In the genomic region with DNA sequence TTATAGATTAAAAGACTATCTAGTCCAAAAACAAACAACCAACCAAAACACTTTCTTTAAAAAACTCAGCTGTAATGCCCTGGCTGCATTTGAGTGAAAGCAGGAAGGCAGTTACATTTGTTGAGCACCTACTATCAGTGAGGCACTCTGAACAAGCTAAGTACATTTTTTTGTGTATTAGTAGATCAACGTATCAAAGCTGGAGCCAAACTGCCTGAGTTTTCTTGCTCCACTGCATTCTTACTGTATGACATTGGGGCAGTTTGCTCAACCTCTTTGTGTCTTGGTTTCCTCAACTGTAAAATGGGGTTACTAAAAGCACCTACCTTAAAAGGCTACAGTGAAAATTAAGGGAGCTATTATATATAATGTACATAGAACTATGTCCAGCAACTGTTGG, we compare ENCODE assay signal across 20 cellular contexts. TPM values are rescaled to one million over a fixed set of nuclear protein-coding genes. Genes with fewer than 3 reads are reported as not detected.
DNase-seq lines count a peak whose midpoint lies in the region; ATAC-seq, FAIRE-seq and TF ChIP-seq lines count a peak whose summit lies in the region.
"Had no signal": no experiment of that assay in that cellular context is flagged by ENCODE, and none has a peak within 500 bp of the region (broad histone marks: within the 10 kb centered on the region; RNA-seq: fewer than 3 reads in every experiment).

No MANE protein-coding gene starts in this region.

- TF ChIP-seq CTCF in AG10803 (conservative IDR thresholded peaks at IDR 0.05; ENCODE audit: low read length) (no peak), IMR-90 (conservative IDR thresholded peaks at IDR 0.05; ENCODE audit: low read depth, low read length) (no peak), dorsolateral prefrontal cortex (IDR thresholded peaks at IDR 0.05 in 54 of 56, conservative IDR thresholded peaks at IDR 0.05 in 2 of 56; ENCODE audit: low read depth in 1 of 56, partially characterized antibody in 56 of 56) (no peak), keratinocyte (optimal IDR thresholded peaks at IDR 0.05 in 1 of 3, IDR thresholded peaks at IDR 0.05 in 1 of 3, conservative IDR thresholded peaks at IDR 0.05 in 1 of 3; ENCODE audit: extremely low read depth in 1 of 3, insufficient read depth in 2 of 3, low read length in 3 of 3) (no peak), GM23338 (conservative IDR thresholded peaks at IDR 0.05; ENCODE audit: low read depth in 2 of 2) (no peak), lower leg skin (IDR thresholded peaks at IDR 0.05) (no peak)

- H3K27me3 ChIP-seq in IMR-90 (ENCODE audit: control insufficient read depth, insufficient read depth, low read length): no peaks in the 10 kb centered on the region
- no peaks in the 10 kb centered on the region for H3K27me3 ChIP-seq in dorsolateral prefrontal cortex
- no peaks in the 10 kb centered on the region for H3K27me3 ChIP-seq in keratinocyte (ENCODE audit: control insufficient read depth, extremely low read depth, insufficient read depth, low read length)
- H3K27me3 ChIP-seq in GM23338 (ENCODE audit: insufficient read depth): no peaks in the 10 kb centered on the region

- BruUV-seq in IMR-90 (replicated peaks; lab: Mats Ljungman, UMichigan): no TSS peak

- H3K4me1 Mint-ChIP-seq in GM23338: peaks cover 7% of the 10 kb centered on the region
- H3K4me1 Mint-ChIP-seq: CD4-positive, CD25-positive, alpha-beta regulatory T cell had no signal

- H4K8ac ChIP-seq in IMR-90 (ENCODE audit: low read depth in 2 of 2, low read length in 2 of 2): no peak overlapping the region

- FAIRE-seq in keratinocyte (lab: Jason Lieb, UNC): no peak
- FAIRE-seq: A204.1, HepG2, RCC 7860 had no signal

- H3K79me2 ChIP-seq in keratinocyte (ENCODE audit: control insufficient read depth, insufficient read depth, low read length): no peaks in the 10 kb centered on the region
- H3K79me2 ChIP-seq in GM23338 (replicated peaks; ENCODE audit: insufficient read depth): no peaks in the 10 kb centered on the region

- no peaks in the 10 kb centered on the region; a peak in 1 of 4 replicates for H3K79me1 ChIP-seq in IMR-90 (ENCODE audit: low read depth in 1 of 2, low read length in 2 of 2)

- H4K20me1 ChIP-seq in IMR-90 (ENCODE audit: insufficient read depth, low read length) (no peaks in the 10 kb centered on the region), keratinocyte (ENCODE audit: control insufficient read depth, extremely low read depth, insufficient read depth, low read length) (no peaks in the 10 kb centered on the region), GM23338 (replicated peaks; ENCODE audit: insufficient read depth) (0 out of 2 replicates have a peak, but pooled peaks cover 5% of the 10 kb centered on the region)

- no peaks in the 10 kb centered on the region; the same call in 2 of the 3 replicates for H3K36me3 Mint-ChIP-seq in GM23338 (ENCODE audit: low read depth)

- H3K23ac ChIP-seq in IMR-90 (ENCODE audit: low read depth, low read length): no peak overlapping the region

- no peak for TF ChIP-seq RAD21 in IMR-90 (IDR thresholded peaks at IDR 0.05; ENCODE audit: low read length)

- POLR2A ChIA-PET in IMR-90 (lab: Charles Lee; ENCODE audit: unreplicated experiment): interaction anchor here (0.6 kb wide), 1 partner anchor 61 kb away, joined by 18 read pairs; no protein-coding TSS in a partner anchor

- no peak overlapping the region for H3K27ac Mint-ChIP-seq in GM23338
- H3K27ac Mint-ChIP-seq: CD4-positive, CD25-positive, alpha-beta regulatory T cell had no signal

- H3K4me1 ChIP-seq in IMR-90 (ENCODE audit: control insufficient read depth, insufficient read depth, low read length): no peaks in the 10 kb centered on the region
- peaks cover 15% of the 10 kb centered on the region for H3K4me1 ChIP-seq in keratinocyte (ENCODE audit: control insufficient read depth, extremely low read depth, insufficient read depth, low read length)
- no peaks in the 10 kb centered on the region for H3K4me1 ChIP-seq in GM23338 (ENCODE audit: insufficient read depth)

- in situ Hi-C loops in IMR-90 (cut with MboI; ENCODE audit: low sequenced_read_pairs): no loop called here

- H3K4me3 Mint-ChIP-seq in GM23338: no peak overlapping the region
- H3K4me3 Mint-ChIP-seq: CD4-positive, CD25-positive, alpha-beta regulatory T cell had no signal

- DNase-seq in AG10803 (ENCODE audit: low read depth): peak; percentile 48
- peak; percentile 59 for DNase-seq in IMR-90
- DNase-seq in dorsolateral prefrontal cortex: no peak
- no peak for DNase-seq in keratinocyte (ENCODE audit: low read depth, low spot score)
- no peak for DNase-seq in NCI-H1105 (lab: John Stamatoyannopoulos, UW)
- no peak for DNase-seq in GM23338 (ENCODE audit: low spot score)
- no peak for DNase-seq in lower leg skin (ENCODE audit: low spot score in 2 of 2)
- DNase-seq: Calu3; CD4-positive, CD25-positive, alpha-beta regulatory T cell; GDM1; MM.1S; NCI-H1105 treated with DMSO at 0.1 percent for 48 hours; NCI-H187; NCI-H446 treated with DMSO at 0.1 percent for 48 hours; NCI-H774; SIG-M5 had no signal

- no peaks in the 10 kb centered on the region for H3K27me3 Mint-ChIP-seq in GM23338 (ENCODE audit: insufficient read depth, low read depth, poor library complexity)
- H3K27me3 Mint-ChIP-seq: CD4-positive, CD25-positive, alpha-beta regulatory T cell had no signal

- no peak overlapping the region for H2AFZ ChIP-seq in IMR-90 (replicated peaks; ENCODE audit: low read length, poor library complexity)
- H2AFZ ChIP-seq in keratinocyte (ENCODE audit: control insufficient read depth, low read length): no peak overlapping the region
- no peak overlapping the region for H2AFZ ChIP-seq in GM23338

- TF ChIP-seq POLR2A in IMR-90 (IDR thresholded peaks at IDR 0.05; ENCODE audit: low read depth, low read length) (no peak), lower leg skin (IDR thresholded peaks at IDR 0.05) (no peak)

- no peaks in the 10 kb centered on the region for H3K9me2 ChIP-seq in GM23338 (ENCODE audit: insufficient read depth)

- no peak overlapping the region for H3K56ac ChIP-seq in IMR-90 (ENCODE audit: extremely low read depth, insufficient read depth, low read length)

- H3K9me3 ChIP-seq in IMR-90 (ENCODE audit: control insufficient read depth, insufficient read depth, low read length): no peaks in the 10 kb centered on the region
- no peaks in the 10 kb centered on the region for H3K9me3 ChIP-seq in keratinocyte (ENCODE audit: control insufficient read depth, low read depth, low read length)

- CTCF ChIA-PET in IMR-90 (lab: Yijun Ruan, JAX): interaction anchor here (0.9 kb wide), 1 partner anchor 12 kb away, joined by 3 read pairs; no protein-coding TSS in a partner anchor

- H3K18ac ChIP-seq in IMR-90 (ENCODE audit: low read depth, low read length): no peak overlapping the region

- H3K9ac ChIP-seq in IMR-90 (ENCODE audit: low read depth, low read length): no peak overlapping the region
- no peak overlapping the region for H3K9ac ChIP-seq in keratinocyte (ENCODE audit: control insufficient read depth, extremely low read depth, insufficient read depth, low read length)

- no peak overlapping the region for H2BK20ac ChIP-seq in IMR-90 (ENCODE audit: low read depth, low read length)

- H3K36me3 ChIP-seq in IMR-90 (ENCODE audit: control insufficient read depth, insufficient read depth, low read length) (no peaks in the 10 kb centered on the region), keratinocyte (ENCODE audit: control insufficient read depth in 2 of 2, extremely low read depth in 1 of 2, insufficient read depth in 2 of 2, low read length in 2 of 2) (peaks cover 0 to 6% of the 10 kb centered on the region in 2 experiments), GM23338 (ENCODE audit: insufficient read depth) (no peaks in the 10 kb centered on the region)

- no peak overlapping the region for H2AK9ac ChIP-seq in IMR-90 (replicated peaks; ENCODE audit: low read depth, low read length, poor library complexity)

- H4K5ac ChIP-seq in IMR-90 (ENCODE audit: low read depth, low read length): no peak overlapping the region

- no peak overlapping the region for H2BK15ac ChIP-seq in IMR-90 (ENCODE audit: low read depth, low read length)

- H3K4ac ChIP-seq in IMR-90 (ENCODE audit: low read depth, low read length): no peak overlapping the region

- dilution Hi-C loops in IMR-90 (cut with HindIII; ENCODE audit: low sequenced_read_pairs, unreplicated experiment) (no loop called here), keratinocyte (cut with MboI; ENCODE audit: extremely low pct_ligation_motif_present, low sequenced_read_pairs) (no loop called here)

- no CpG with 5 or more reads among the region's 1 CpG for WGBS in IMR-90 (ENCODE audit: extremely low coverage in 2 of 2, insufficient read length in 1 of 2), 2 experiments
- 71 to 80% methylated on average over 1 of the region's 1 CpG for WGBS in lower leg skin, 2 donors

- H2AK5ac ChIP-seq in IMR-90 (ENCODE audit: low read depth, low read length): no peak overlapping the region

- no peak overlapping the region for H2BK120ac ChIP-seq in IMR-90 (ENCODE audit: low read depth, low read length)

- ATAC-seq in IMR-90 (ENCODE audit: low read depth) (peak; percentile 57), GM23338 (no peak), HG02970 (IDR thresholded peaks at IDR 0.05; ENCODE audit: low FRiP score, unreplicated experiment) (no peak)
- ATAC-seq: HepG2 had no signal

- intact Hi-C loops in IMR-90 (cut with micrococcal nuclease): loop anchor here (5.0 kb wide), 1 partner anchor 37 kb away; no protein-coding TSS in a partner anchor
- intact Hi-C loops in dorsolateral prefrontal cortex (cut with DNase I): loop anchor here in 1 of 2 donors (5.0 kb wide), 1 partner anchor 67 kb away; a partner anchor contains a TSS
- intact Hi-C loops in lower leg skin (cut with DNase I; ENCODE audit: low total_unique reads): no loop called here

- H3F3A ChIP-seq in GM23338 (replicated peaks; ENCODE audit: low read depth): 0 out of 2 replicates have a peak, but pooled peaks cover 3% of the 10 kb centered on the region

- H4K91ac ChIP-seq in IMR-90 (ENCODE audit: insufficient read depth, low read depth, low read length): no peak overlapping the region

- no peak overlapping the region for H3K4me3 ChIP-seq in AG10803 (ENCODE audit: low read length)
- H3K4me3 ChIP-seq in IMR-90 (ENCODE audit: insufficient read depth, low read depth, low read length): no peak overlapping the region
- H3K4me3 ChIP-seq in dorsolateral prefrontal cortex: no peak overlapping the region
- H3K4me3 ChIP-seq in keratinocyte (ENCODE audit: control insufficient read depth in 2 of 3, extremely low read depth in 1 of 3, insufficient read depth in 2 of 3, low read depth in 1 of 3, low read length in 3 of 3): no peak overlapping the region
- no peak overlapping the region for H3K4me3 ChIP-seq in GM23338
- H3K4me3 ChIP-seq in lower leg skin (ENCODE audit: low read depth, poor library complexity, severe bottlenecking): no peak overlapping the region

- no peak overlapping the region for H3K14ac ChIP-seq in IMR-90 (replicated peaks; ENCODE audit: low read depth, low read length)

- no peaks in the 10 kb centered on the region; the same call in 2 of the 3 replicates for H3K9me3 Mint-ChIP-seq in GM23338

- no peak overlapping the region for H2BK5ac ChIP-seq in IMR-90 (ENCODE audit: low read depth, low read length, poor library complexity, severe bottlenecking)

- no peak overlapping the region for H3K4me2 ChIP-seq in IMR-90 (ENCODE audit: low read depth, low read length)
- H3K4me2 ChIP-seq in keratinocyte (ENCODE audit: control insufficient read depth, extremely low read depth, insufficient read depth, low read depth, low read length): peak overlapping the region; percentile 12
- H3K4me2 ChIP-seq in GM23338: no peak overlapping the region

- H3K27ac ChIP-seq in IMR-90 (ENCODE audit: insufficient read depth, low read length) (no peak overlapping the region), dorsolateral prefrontal cortex (peak overlapping the region in 51 of 59 donors; percentile 35 to 99 (median 96)), keratinocyte (ENCODE audit: control insufficient read depth, insufficient read depth, low read length) (no peak overlapping the region), GM23338 (ENCODE audit: low read depth) (no peak overlapping the region)

- H3K9me1 ChIP-seq in IMR-90 (ENCODE audit: insufficient read depth, low read length): no peaks in the 10 kb centered on the region
- H3K9me1 ChIP-seq in keratinocyte (ENCODE audit: control insufficient read depth, extremely low read depth, insufficient read depth, low read length): no peaks in the 10 kb centered on the region

RNA-seq across cellular contexts. Expression of a gene that starts 22.0 kb away (rescaled TPM):
- total RNA-seq in IMR-90 (2012; rRNA removed): 78.0 and 95.5 TPM in 2 replicates
- 97.4 and 117 TPM in 2 replicates for polyA plus RNA-seq in IMR-90 (2012; rRNA removed)
- 166 and 219 TPM in 2 replicates for polyA plus RNA-seq in IMR-90 (2012; cell fraction: cytosol; rRNA removed)
- polyA plus RNA-seq in IMR-90 (2012; cell fraction: nucleus; rRNA removed; ENCODE audit: low replicate concordance): 67.1 and 69.9 TPM in 2 replicates
- total RNA-seq in dorsolateral prefrontal cortex: 10 to 100 TPM; 20.8 to 58.4 (median 35.4) TPM
- 81.2 to 97.0 TPM (median 82.2 TPM) in 3 replicates for polyA plus RNA-seq in keratinocyte
- 79.8 TPM for polyA plus RNA-seq in keratinocyte (2011; ENCODE audit: low read depth)
- polyA plus RNA-seq in keratinocyte (2011; cell fraction: cytosol; rRNA removed): 102 TPM in 2 replicates
- polyA plus RNA-seq in keratinocyte (2011; cell fraction: nucleus; rRNA removed): 55.5 and 59.9 TPM in 2 replicates
- 50.2 and 93.6 TPM in 2 replicates for polyA plus RNA-seq in keratinocyte (2012; ENCODE audit: low replicate concordance)
- polyA minus RNA-seq in keratinocyte: 31.7 to 46.3 TPM (median 37.3 TPM) in 3 replicates
- 46.0 TPM for polyA minus RNA-seq in keratinocyte (2011; cell fraction: cytosol; rRNA and poly(A)+ RNA removed)
- polyA minus RNA-seq in keratinocyte (2011; cell fraction: nucleus; rRNA and poly(A)+ RNA removed): 9.0 and 15.7 TPM in 2 replicates
- total RNA-seq in GM23338 (2014; rRNA removed; shearing (Covaris generic)): 168 and 188 TPM in 2 replicates
- 166 and 174 TPM in 2 replicates for polyA plus RNA-seq in GM23338 (2016; fragmentation: Nextera tagmentation; extraction: Ambion mirVana)
- 10 to 100 TPM; 32.5 to 50.0 (median 36.7) TPM for total RNA-seq in lower leg skin

RNA-seq across cellular contexts. Expression of a gene that starts 22.1 kb away (rescaled TPM):
- total RNA-seq in IMR-90 (2012; rRNA removed) (15.0 and 15.1 TPM in 2 replicates), dorsolateral prefrontal cortex (10 to 100 TPM; 27.3 to 94.7 (median 55.4) TPM), lower leg skin (10 to 100 TPM in 3 of 4 donors, 1 to 10 TPM in 1; 9.8 to 21.2 (median 13.5) TPM)
- polyA plus RNA-seq in IMR-90 (2012; rRNA removed) (12.6 and 16.4 TPM in 2 replicates), keratinocyte (14.1 to 23.3 TPM (median 19.1 TPM) in 3 replicates), GM23338 (2016; fragmentation: Nextera tagmentation; extraction: Ambion mirVana) (17.7 and 18.1 TPM in 2 replicates)
- polyA plus RNA-seq in IMR-90 (2012; cell fraction: cytosol; rRNA removed): 4.6 and 6.3 TPM in 2 replicates
- polyA plus RNA-seq in IMR-90 (2012; cell fraction: nucleus; rRNA removed; ENCODE audit: low replicate concordance): 4.6 and 22.0 TPM in 2 replicates
- polyA plus RNA-seq in keratinocyte (2011; ENCODE audit: low read depth): 8.9 TPM
- 17.6 and 20.9 TPM in 2 replicates for polyA plus RNA-seq in keratinocyte (2011; cell fraction: cytosol; rRNA removed)
- 19.5 and 21.1 TPM in 2 replicates for polyA plus RNA-seq in keratinocyte (2011; cell fraction: nucleus; rRNA removed)
- 22.5 and 22.9 TPM in 2 replicates for polyA plus RNA-seq in keratinocyte (2012; ENCODE audit: low replicate concordance)
- polyA minus RNA-seq in keratinocyte: 13.4 to 16.8 TPM (median 14.5 TPM) in 3 replicates
- polyA minus RNA-seq in keratinocyte (2011; cell fraction: cytosol; rRNA and poly(A)+ RNA removed): 4.0 TPM
- polyA minus RNA-seq in keratinocyte (2011; cell fraction: nucleus; rRNA and poly(A)+ RNA removed): 5.3 and 19.8 TPM in 2 replicates
- 13.6 and 16.1 TPM in 2 replicates for total RNA-seq in GM23338 (2014; rRNA removed; shearing (Covaris generic))

Comparison
In these comparisons a context has a peak if more than half of its experiments do, and no peak if none do; other contexts are left out.
1. DNase-seq: peak in AG10803 (single experiment) and IMR-90 (single experiment); none in dorsolateral prefrontal cortex (0 of 10), keratinocyte (single experiment), NCI-H1105 (single experiment), GM23338 (single experiment) and lower leg skin (0 of 2).
2. H3K27ac ChIP-seq: peak in dorsolateral prefrontal cortex (51 of 59); none in IMR-90 (single experiment), keratinocyte (single experiment) and GM23338 (single experiment).